Comparison of ENCODE assay signal across 8 cellular contexts in the genomic region with DNA sequence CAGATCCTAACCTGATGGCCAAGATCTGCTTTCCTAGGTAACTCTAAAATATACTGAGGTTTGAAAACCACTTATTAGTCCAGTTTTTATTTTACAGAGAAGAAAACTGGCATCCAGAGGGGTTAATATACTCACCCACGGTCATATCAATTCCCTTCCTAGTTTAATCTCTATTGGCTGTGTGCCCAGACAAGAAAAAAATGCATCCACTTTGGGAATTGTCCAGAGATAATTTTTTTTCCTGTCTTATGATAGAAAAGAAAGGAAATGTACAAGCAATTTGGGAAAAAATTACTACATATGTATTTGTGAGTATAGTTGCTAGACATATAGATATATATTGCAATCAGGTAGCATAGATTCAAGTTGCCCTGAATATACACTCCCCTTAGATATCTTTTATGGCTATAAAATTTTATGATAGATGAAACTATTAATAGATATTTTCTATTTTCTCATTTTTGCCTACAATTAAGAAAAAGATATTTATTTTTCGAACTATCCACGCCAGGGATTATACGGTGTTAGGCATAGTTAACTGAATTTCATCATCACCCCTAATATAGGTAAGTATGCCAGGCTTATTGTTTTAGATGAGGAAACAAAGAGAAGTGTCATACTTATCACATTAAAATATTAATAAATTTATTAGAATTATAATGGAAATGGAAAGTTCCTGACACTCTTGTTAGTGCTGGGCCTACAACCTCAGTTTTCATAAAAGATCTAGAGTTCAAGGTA.
DNase-seq lines count a peak whose midpoint lies in the region; ATAC-seq and TF ChIP-seq lines count a peak whose summit lies in the region.

No MANE protein-coding gene starts in this region.

- no peaks in the 10 kb centered on the region for H3K36me3 Mint-ChIP-seq in activated naive CD4-positive, alpha-beta T cell treated with anti-CD3 and anti-CD28 coated beads for 36 hours (ENCODE audit: low read depth)
- H3K36me3 Mint-ChIP-seq in activated naive CD4-positive, alpha-beta T cell treated with anti-CD3 and anti-CD28 coated beads, Interleukin-2, amount 50 U/mL, for 72 hours: peaks cover 0 to 9% of the 10 kb centered on the region in 2 donors
- H3K36me3 Mint-ChIP-seq in T-cell: peaks cover 7% of the 10 kb centered on the region
- H3K36me3 Mint-ChIP-seq in type B pancreatic cell: no peaks in the 10 kb centered on the region

- peaks cover 19% of the 10 kb centered on the region for H3K4me1 Mint-ChIP-seq in activated naive CD4-positive, alpha-beta T cell treated with anti-CD3 and anti-CD28 coated beads for 36 hours (ENCODE audit: low read depth)
- peaks cover 21 to 26% (median 21%) of the 10 kb centered on the region in 3 donors for H3K4me1 Mint-ChIP-seq in T-cell
- peaks cover 16% of the 10 kb centered on the region for H3K4me1 Mint-ChIP-seq in type B pancreatic cell (ENCODE audit: unreplicated experiment)

- peak overlapping the region; percentile 54 for H3K27ac Mint-ChIP-seq in activated naive CD4-positive, alpha-beta T cell treated with anti-CD3 and anti-CD28 coated beads for 36 hours
- H3K27ac Mint-ChIP-seq in activated naive CD4-positive, alpha-beta T cell treated with anti-CD3 and anti-CD28 coated beads, Interleukin-2, amount 50 U/mL, for 72 hours: no peak overlapping the region
- H3K27ac Mint-ChIP-seq in T-cell: peak overlapping the region; percentile 31 to 56
- peak overlapping the region; percentile 82 for H3K27ac Mint-ChIP-seq in type B pancreatic cell

- WGBS in right cardiac atrium: 24% methylated on average over 4 of the region's 4 CpGs

- H3K36me3 ChIP-seq in WERI-Rb-1 (no peaks in the 10 kb centered on the region), MG63 (peaks cover 10% of the 10 kb centered on the region)

- intact Hi-C loops in activated naive CD4-positive, alpha-beta T cell treated with anti-CD3 and anti-CD28 coated beads for 36 hours (cut with micrococcal nuclease): no loop called here
- intact Hi-C loops in right cardiac atrium (cut with DNase I): loop anchor here in 2 of 4 donors (5.0 to 10.0 kb wide), 2 partner anchors 62 to 101 kb away; partner anchors contain the start of gene SLC38A2 (in 1 of the 2)

- TF ChIP-seq CTCF in type B pancreatic cell (conservative IDR thresholded peaks at IDR 0.05) (no peak), WERI-Rb-1 (IDR thresholded peaks at IDR 0.05; ENCODE audit: low read depth, low read length) (no peak)

- peak overlapping the region; percentile 39 for H3K27ac ChIP-seq in right cardiac atrium (ENCODE audit: low read length)
- no peak overlapping the region for H3K27ac ChIP-seq in WERI-Rb-1

- DNase-seq in activated naive CD4-positive, alpha-beta T cell treated with anti-CD3 and anti-CD28 coated beads for 36 hours: no peak
- DNase-seq in activated naive CD4-positive, alpha-beta T cell treated with anti-CD3 and anti-CD28 coated beads, Interleukin-2, amount 50 U/mL, for 72 hours (ENCODE audit: low spot score in 2 of 2): no peak
- no peak for DNase-seq in T-cell
- no peak for DNase-seq in right cardiac atrium
- DNase-seq in type B pancreatic cell (ENCODE audit: extremely low spot score, unreplicated experiment): no peak
- no peak for DNase-seq in GM19238 (ENCODE audit: insufficient read length, low spot score)
- DNase-seq in WERI-Rb-1: no peak
- no peak for DNase-seq in MG63

- no peaks in the 10 kb centered on the region for H3K27me3 ChIP-seq in right cardiac atrium (ENCODE audit: control insufficient read depth, insufficient read depth)
- no peaks in the 10 kb centered on the region for H3K27me3 ChIP-seq in WERI-Rb-1 (ENCODE audit: insufficient read depth, low read depth, severe bottlenecking)
- no peaks in the 10 kb centered on the region for H3K27me3 ChIP-seq in MG63

- H3K4me3 Mint-ChIP-seq in activated naive CD4-positive, alpha-beta T cell treated with anti-CD3 and anti-CD28 coated beads for 36 hours: no peak overlapping the region
- H3K4me3 Mint-ChIP-seq in T-cell (no peak overlapping the region), type B pancreatic cell (peak overlapping the region; percentile 56)

- H3K27me3 Mint-ChIP-seq in activated naive CD4-positive, alpha-beta T cell treated with anti-CD3 and anti-CD28 coated beads for 36 hours (ENCODE audit: low read depth): no peaks in the 10 kb centered on the region
- no peaks in the 10 kb centered on the region for H3K27me3 Mint-ChIP-seq in T-cell
- no peaks in the 10 kb centered on the region for H3K27me3 Mint-ChIP-seq in type B pancreatic cell

- POLR2A ChIA-PET in T-cell (lab: Charles Lee): no interaction called here

- no peak for ATAC-seq in activated naive CD4-positive, alpha-beta T cell treated with anti-CD3 and anti-CD28 coated beads, Interleukin-2, amount 50 U/mL, for 72 hours
- ATAC-seq in T-cell (replicated peaks in 1 of 4) (no peak), right cardiac atrium (peak; percentile 58 to 60)

- H3K9me3 ChIP-seq in right cardiac atrium (ENCODE audit: control insufficient read depth, low read length) (no peaks in the 10 kb centered on the region), WERI-Rb-1 (ENCODE audit: severe bottlenecking) (no peaks in the 10 kb centered on the region), MG63 (no peaks in the 10 kb centered on the region; the same call in 1 of the 2 replicates)

- no peaks in the 10 kb centered on the region for H3K9me3 Mint-ChIP-seq in activated naive CD4-positive, alpha-beta T cell treated with anti-CD3 and anti-CD28 coated beads for 36 hours
- peaks cover 0 to 3% of the 10 kb centered on the region in 2 donors for H3K9me3 Mint-ChIP-seq in activated naive CD4-positive, alpha-beta T cell treated with anti-CD3 and anti-CD28 coated beads, Interleukin-2, amount 50 U/mL, for 72 hours
- H3K9me3 Mint-ChIP-seq in T-cell: no peaks in the 10 kb centered on the region
- no peaks in the 10 kb centered on the region for H3K9me3 Mint-ChIP-seq in type B pancreatic cell

- CTCF ChIA-PET in activated naive CD4-positive, alpha-beta T cell treated with anti-CD3 and anti-CD28 coated beads for 36 hours (lab: Charles Lee): interaction anchor here (1.1 kb wide), 1 partner anchor 13 kb away, joined by 3 read pairs; no protein-coding TSS in a partner anchor
- CTCF ChIA-PET in T-cell (lab: Charles Lee): no interaction called here

- H3K4me3 ChIP-seq in right cardiac atrium (ENCODE audit: low read length) (no peak overlapping the region), WERI-Rb-1 (ENCODE audit: low read depth, low read length) (no peak overlapping the region), MG63 (no peak overlapping the region)

- H3K4me1 ChIP-seq in right cardiac atrium (ENCODE audit: control insufficient read depth, insufficient read depth, low read length): peaks cover 11% of the 10 kb centered on the region

Comparison
In these comparisons a context has a peak if more than half of its experiments do, and no peak if none do; other contexts are left out.
1. H3K27ac Mint-ChIP-seq: peak in activated naive CD4-positive, alpha-beta T cell treated with anti-CD3 and anti-CD28 coated beads for 36 hours (single experiment), T-cell (2 of 2) and type B pancreatic cell (single experiment); none in activated naive CD4-positive, alpha-beta T cell treated with anti-CD3 and anti-CD28 coated beads, Interleukin-2, amount 50 U/mL, for 72 hours (0 of 2).
2. ATAC-seq: peak in right cardiac atrium (2 of 2); none in activated naive CD4-positive, alpha-beta T cell treated with anti-CD3 and anti-CD28 coated beads, Interleukin-2, amount 50 U/mL, for 72 hours (0 of 2) and T-cell (0 of 4).